Comparison of ENCODE assay signal across 9 cellular contexts in genomic region chr5:66171349-66172344, GRCh38. TPM values are rescaled to one million over a fixed set of nuclear protein-coding genes. Genes with fewer than 3 reads are reported as not detected.
DNase-seq lines count a peak whose midpoint lies in the region; ATAC-seq, FAIRE-seq and TF ChIP-seq lines count a peak whose summit lies in the region.
"Had no signal": no experiment of that assay in that cellular context is flagged by ENCODE, and none has a peak within 500 bp of the region (broad histone marks: within the 10 kb centered on the region; RNA-seq: fewer than 3 reads in every experiment).

No MANE protein-coding gene starts in this region.

- TF ChIP-seq CTCF in C4-2B (conservative IDR thresholded peaks at IDR 0.05) = peak; percentile 81
- peak; percentile 57 to 79 for TF ChIP-seq CTCF in brain (conservative IDR thresholded peaks at IDR 0.05)
- TF ChIP-seq CTCF in kidney (IDR thresholded peaks at IDR 0.05; ENCODE audit: borderline replicate concordance, extremely low read depth, insufficient read depth) = peak; percentile 45

- no peak overlapping the region for H3K4me3 ChIP-seq in kidney (ENCODE audit: low read length in 2 of 2)
- H3K4me3 ChIP-seq: SJSA1 had no signal

- H3K27ac Mint-ChIP-seq in brain = no peak overlapping the region

- H3K27ac ChIP-seq in C4-2B = no peak overlapping the region
- no peak overlapping the region for H3K27ac ChIP-seq in kidney (ENCODE audit: low read depth in 2 of 2, low read length in 2 of 2)
- H3K27ac ChIP-seq: SJSA1 had no signal

- H3K9me3 ChIP-seq in kidney (ENCODE audit: control insufficient read depth in 1 of 2, low read length in 2 of 2) = no peaks in the 10 kb centered on the region
- H3K9me3 ChIP-seq: SJSA1 had no signal

- no peak overlapping the region for H3K9ac ChIP-seq in kidney (ENCODE audit: low read length in 2 of 2)

- H3K4me3 Mint-ChIP-seq in brain = no peak overlapping the region

- peaks cover 0 to 3% (median 0%) of the 10 kb centered on the region in 5 experiments for H3K9me3 Mint-ChIP-seq in brain

- DNase-seq in SKM-1 (lab: John Stamatoyannopoulos, UW; ENCODE audit: unreplicated experiment) (peak; percentile 27), kidney (no peak)
- DNase-seq in stimulated activated CD8-positive, alpha-beta memory T cell treated with anti-CD3 and anti-CD28 coated beads, Interleukin-12 subunit alpha, Interleukin-12 subunit beta, amount 100 ng/mL, for 24 hours (ENCODE audit: extremely low read depth) = peak; percentile 5

- H3K36me3 Mint-ChIP-seq in brain = peaks cover 41% of the 10 kb centered on the region

- peak; percentile 92 for FAIRE-seq in kidney (lab: Jason Lieb, UNC)

- H3K36me3 ChIP-seq in kidney (ENCODE audit: control insufficient read depth in 1 of 2, insufficient read depth in 2 of 2, low read length in 2 of 2) = peaks cover 5 to 43% of the 10 kb centered on the region in 2 donors

- peaks cover 24% of the 10 kb centered on the region for H3K4me1 Mint-ChIP-seq in brain

- ATAC-seq in GM18868 (IDR thresholded peaks at IDR 0.05; ENCODE audit: unreplicated experiment) (peak; percentile 75), HG03442 (IDR thresholded peaks at IDR 0.05; ENCODE audit: unreplicated experiment) (peak; percentile 65), HG03457 (IDR thresholded peaks at IDR 0.05; ENCODE audit: unreplicated experiment) (no peak)

- no peaks in the 10 kb centered on the region for H3K27me3 Mint-ChIP-seq in brain

- intact Hi-C loops in kidney (cut with DNase I) = no loop called here

- no peaks in the 10 kb centered on the region for H3K4me1 ChIP-seq in kidney (ENCODE audit: control insufficient read depth in 1 of 2, insufficient read depth in 1 of 2, low read depth in 1 of 2, low read length in 2 of 2)
- H3K4me1 ChIP-seq: SJSA1 had no signal

RNA-seq across cellular contexts. Expression of gene SREK1, which starts 27.5 kb away (rescaled TPM):
- polyA plus RNA-seq in brain (ENCODE audit: insufficient read depth, low read depth, low replicate concordance) (9.1 TPM), kidney (ENCODE audit: insufficient read depth, low read depth, low replicate concordance) (22.2 TPM)
- 70.0 TPM for total RNA-seq in kidney
